1 cellular context compared by ENCODE assay signal in the genomic region with DNA sequence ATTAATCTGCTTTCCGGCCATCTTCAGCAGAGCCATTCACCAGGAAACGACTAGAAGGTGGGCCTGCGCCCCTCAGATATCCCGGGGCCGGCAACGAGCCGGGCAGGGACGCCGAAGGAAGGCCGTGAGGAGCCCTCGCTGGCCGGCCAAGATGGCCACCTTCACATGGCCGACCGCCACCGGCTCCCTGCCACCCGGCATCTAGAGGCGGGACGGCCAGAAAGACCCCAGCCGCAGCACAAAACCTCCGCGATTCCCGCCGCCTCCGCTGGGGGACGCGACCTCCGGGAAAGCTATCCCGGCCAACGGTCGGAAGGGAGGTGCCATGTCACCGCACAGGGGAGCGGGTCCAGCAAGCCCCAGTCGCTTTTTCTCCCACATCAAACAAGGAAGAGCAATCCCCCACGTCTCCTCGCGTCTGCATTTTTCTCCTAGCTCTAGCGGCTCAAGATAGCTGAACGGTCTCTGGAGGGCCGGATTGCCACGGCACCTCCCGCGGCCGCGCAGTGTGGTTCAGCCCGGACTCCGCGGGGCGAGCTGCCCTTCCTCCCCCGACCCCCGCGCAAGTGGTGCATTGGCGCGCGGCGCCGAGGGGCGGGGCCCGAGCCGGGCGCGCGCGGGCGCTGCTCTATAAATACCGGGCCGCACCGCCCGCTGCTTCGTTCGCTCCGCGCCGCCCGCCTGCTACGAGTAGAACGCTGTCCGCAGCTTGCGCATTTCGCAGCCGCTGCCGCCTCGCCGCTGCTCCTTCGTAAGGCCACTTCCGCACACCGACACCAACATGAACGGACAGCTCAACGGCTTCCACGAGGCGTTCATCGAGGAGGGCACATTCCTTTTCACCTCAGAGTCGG.
A peak's percentile ranks its signal among the peaks of the same experiment; 100 is the strongest.
TF ChIP-seq lines count a peak whose summit lies in the region.

A gene (plus strand): TSS at position 662 of the 854 bp plus-strand sequence. CDS start 120 bp downstream, at position 782.

TF ChIP-seq in HepG2, 621 proteins besides CTCF, POLR2A, EP300 and RAD21 (continued from another document and continues in another):
- TF ChIP-seq, protein P1, sequence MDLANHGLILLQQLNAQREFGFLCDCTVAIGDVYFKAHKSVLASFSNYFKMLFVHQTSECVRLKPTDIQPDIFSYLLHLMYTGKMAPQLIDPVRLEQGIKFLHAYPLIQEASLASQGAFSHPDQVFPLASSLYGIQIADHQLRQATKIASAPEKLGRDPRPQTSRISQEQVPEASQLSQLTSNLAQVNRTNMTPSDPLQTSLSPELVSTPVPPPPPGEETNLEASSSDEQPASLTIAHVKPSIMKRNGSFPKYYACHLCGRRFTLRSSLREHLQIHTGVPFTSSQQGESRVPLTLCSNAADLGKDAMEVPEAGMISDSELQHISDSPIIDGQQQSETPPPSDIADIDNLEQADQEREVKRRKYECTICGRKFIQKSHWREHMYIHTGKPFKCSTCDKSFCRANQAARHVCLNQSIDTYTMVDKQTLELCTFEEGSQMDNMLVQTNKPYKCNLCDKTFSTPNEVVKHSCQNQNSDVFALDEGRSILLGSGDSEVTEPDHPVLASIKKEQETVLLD (CRISPR knock-in tag; IDR thresholded peaks at IDR 0.05; ENCODE audit: low read depth), result no peak
- TF ChIP-seq, protein P2, sequence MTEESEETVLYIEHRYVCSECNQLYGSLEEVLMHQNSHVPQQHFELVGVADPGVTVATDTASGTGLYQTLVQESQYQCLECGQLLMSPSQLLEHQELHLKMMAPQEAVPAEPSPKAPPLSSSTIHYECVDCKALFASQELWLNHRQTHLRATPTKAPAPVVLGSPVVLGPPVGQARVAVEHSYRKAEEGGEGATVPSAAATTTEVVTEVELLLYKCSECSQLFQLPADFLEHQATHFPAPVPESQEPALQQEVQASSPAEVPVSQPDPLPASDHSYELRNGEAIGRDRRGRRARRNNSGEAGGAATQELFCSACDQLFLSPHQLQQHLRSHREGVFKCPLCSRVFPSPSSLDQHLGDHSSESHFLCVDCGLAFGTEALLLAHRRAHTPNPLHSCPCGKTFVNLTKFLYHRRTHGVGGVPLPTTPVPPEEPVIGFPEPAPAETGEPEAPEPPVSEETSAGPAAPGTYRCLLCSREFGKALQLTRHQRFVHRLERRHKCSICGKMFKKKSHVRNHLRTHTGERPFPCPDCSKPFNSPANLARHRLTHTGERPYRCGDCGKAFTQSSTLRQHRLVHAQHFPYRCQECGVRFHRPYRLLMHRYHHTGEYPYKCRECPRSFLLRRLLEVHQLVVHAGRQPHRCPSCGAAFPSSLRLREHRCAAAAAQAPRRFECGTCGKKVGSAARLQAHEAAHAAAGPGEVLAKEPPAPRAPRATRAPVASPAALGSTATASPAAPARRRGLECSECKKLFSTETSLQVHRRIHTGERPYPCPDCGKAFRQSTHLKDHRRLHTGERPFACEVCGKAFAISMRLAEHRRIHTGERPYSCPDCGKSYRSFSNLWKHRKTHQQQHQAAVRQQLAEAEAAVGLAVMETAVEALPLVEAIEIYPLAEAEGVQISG (CRISPR knock-in tag; IDR thresholded peaks at IDR 0.05), result peak; percentile 89
- no peak for TF ChIP-seq ZBTB1 (CRISPR knock-in tag; IDR thresholded peaks at IDR 0.05; ENCODE audit: borderline replicate concordance)
- TF ChIP-seq BORCS8-MEF2B (CRISPR knock-in tag; IDR thresholded peaks at IDR 0.05), result peak; percentile 95
- TF ChIP-seq, protein P3, sequence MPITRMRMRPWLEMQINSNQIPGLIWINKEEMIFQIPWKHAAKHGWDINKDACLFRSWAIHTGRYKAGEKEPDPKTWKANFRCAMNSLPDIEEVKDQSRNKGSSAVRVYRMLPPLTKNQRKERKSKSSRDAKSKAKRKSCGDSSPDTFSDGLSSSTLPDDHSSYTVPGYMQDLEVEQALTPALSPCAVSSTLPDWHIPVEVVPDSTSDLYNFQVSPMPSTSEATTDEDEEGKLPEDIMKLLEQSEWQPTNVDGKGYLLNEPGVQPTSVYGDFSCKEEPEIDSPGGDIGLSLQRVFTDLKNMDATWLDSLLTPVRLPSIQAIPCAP (CRISPR knock-in tag; IDR thresholded peaks at IDR 0.05; ENCODE audit: low read depth), result peak; percentile 9; the same call in 1 of the 2 replicates
- TF ChIP-seq JDP2 (CRISPR knock-in tag; IDR thresholded peaks at IDR 0.05; ENCODE audit: borderline replicate concordance), result peak; percentile 66; the same call in 1 of the 2 replicates
- TF ChIP-seq GFI1 (CRISPR knock-in tag; IDR thresholded peaks at IDR 0.05; ENCODE audit: borderline replicate concordance), result peak; percentile 27; the same call in 1 of the 2 replicates
- TF ChIP-seq SNAPC2 (CRISPR knock-in tag; IDR thresholded peaks at IDR 0.05), result peak; percentile 24
- no peak; the same call in 1 of the 2 replicates for TF ChIP-seq SMAD9 (CRISPR knock-in tag; IDR thresholded peaks at IDR 0.05)
- TF ChIP-seq, protein P4, sequence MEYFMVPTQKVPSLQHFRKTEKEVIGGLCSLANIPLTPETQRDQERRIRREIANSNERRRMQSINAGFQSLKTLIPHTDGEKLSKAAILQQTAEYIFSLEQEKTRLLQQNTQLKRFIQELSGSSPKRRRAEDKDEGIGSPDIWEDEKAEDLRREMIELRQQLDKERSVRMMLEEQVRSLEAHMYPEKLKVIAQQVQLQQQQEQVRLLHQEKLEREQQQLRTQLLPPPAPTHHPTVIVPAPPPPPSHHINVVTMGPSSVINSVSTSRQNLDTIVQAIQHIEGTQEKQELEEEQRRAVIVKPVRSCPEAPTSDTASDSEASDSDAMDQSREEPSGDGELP (IDR thresholded peaks at IDR 0.05; ENCODE audit: borderline replicate concordance, low read depth), result peak; percentile 59; the same call in 1 of the 2 replicates
- peak; percentile 92; the same call in 1 of the 2 replicates for TF ChIP-seq KLF15 (CRISPR knock-in tag; IDR thresholded peaks at IDR 0.05; ENCODE audit: borderline replicate concordance)
- peak; percentile 94 for TF ChIP-seq ZNF850 (CRISPR knock-in tag; conservative IDR thresholded peaks at IDR 0.05)
- peak; percentile 65 for TF ChIP-seq SOX13 (IDR thresholded peaks at IDR 0.05)
- peak in 1 of 2 experiments; percentile 65; a peak in 3 of 4 replicates for TF ChIP-seq SOX13 (CRISPR knock-in tag; conservative IDR thresholded peaks at IDR 0.05 in 1 of 2, IDR thresholded peaks at IDR 0.05 in 1 of 2)
- TF ChIP-seq ZNF550 (CRISPR knock-in tag; IDR thresholded peaks at IDR 0.05; ENCODE audit: borderline replicate concordance), result 0 out of 2 replicates have a peak, but pooled peaks have one; percentile 49
- TF ChIP-seq, protein P5, sequence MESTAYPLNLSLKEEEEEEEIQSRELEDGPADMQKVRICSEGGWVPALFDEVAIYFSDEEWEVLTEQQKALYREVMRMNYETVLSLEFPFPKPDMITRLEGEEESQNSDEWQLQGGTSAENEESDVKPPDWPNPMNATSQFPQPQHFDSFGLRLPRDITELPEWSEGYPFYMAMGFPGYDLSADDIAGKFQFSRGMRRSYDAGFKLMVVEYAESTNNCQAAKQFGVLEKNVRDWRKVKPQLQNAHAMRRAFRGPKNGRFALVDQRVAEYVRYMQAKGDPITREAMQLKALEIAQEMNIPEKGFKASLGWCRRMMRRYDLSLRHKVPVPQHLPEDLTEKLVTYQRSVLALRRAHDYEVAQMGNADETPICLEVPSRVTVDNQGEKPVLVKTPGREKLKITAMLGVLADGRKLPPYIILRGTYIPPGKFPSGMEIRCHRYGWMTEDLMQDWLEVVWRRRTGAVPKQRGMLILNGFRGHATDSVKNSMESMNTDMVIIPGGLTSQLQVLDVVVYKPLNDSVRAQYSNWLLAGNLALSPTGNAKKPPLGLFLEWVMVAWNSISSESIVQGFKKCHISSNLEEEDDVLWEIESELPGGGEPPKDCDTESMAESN (CRISPR knock-in tag; conservative IDR thresholded peaks at IDR 0.05), result peak; percentile 55; the same call in 1 of the 2 replicates
- TF ChIP-seq ZNF747 (CRISPR knock-in tag; IDR thresholded peaks at IDR 0.05; ENCODE audit: borderline replicate concordance), result peak; percentile 71
- TF ChIP-seq, protein P6, sequence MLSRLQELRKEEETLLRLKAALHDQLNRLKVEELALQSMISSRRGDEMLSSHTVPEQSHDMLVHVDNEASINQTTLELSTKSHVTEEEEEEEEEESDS (CRISPR knock-in tag; IDR thresholded peaks at IDR 0.05; ENCODE audit: borderline replicate concordance), result peak; percentile 46; the same call in 1 of the 2 replicates
- no peak for TF ChIP-seq ATRX (CRISPR knock-in tag; IDR thresholded peaks at IDR 0.05; ENCODE audit: borderline replicate concordance)
- TF ChIP-seq KDM4B (CRISPR knock-in tag; IDR thresholded peaks at IDR 0.05), result peak; percentile 94
- TF ChIP-seq KLF11 (CRISPR knock-in tag; IDR thresholded peaks at IDR 0.05), result no peak; the same call in 1 of the 2 replicates
- no peak for TF ChIP-seq PCBP2 (optimal IDR thresholded peaks at IDR 0.05; ENCODE audit: low read depth, low read length, poor library complexity, severe bottlenecking)
- TF ChIP-seq ZNF335 (CRISPR knock-in tag; IDR thresholded peaks at IDR 0.05), result peak; percentile 81
- no peak for TF ChIP-seq FOXP1 (IDR thresholded peaks at IDR 0.05)
- peak; percentile 49 for TF ChIP-seq FOXP1 (CRISPR knock-in tag; IDR thresholded peaks at IDR 0.05)
- TF ChIP-seq ZNF232 (CRISPR knock-in tag; IDR thresholded peaks at IDR 0.05; ENCODE audit: borderline replicate concordance), result peak; percentile 91
- TF ChIP-seq TAF15 (IDR thresholded peaks at IDR 0.05; ENCODE audit: low read depth, low read length, poor library complexity, severe bottlenecking), result peak; percentile 24
- TF ChIP-seq TOE1 (CRISPR knock-in tag; IDR thresholded peaks at IDR 0.05), result 0 out of 2 replicates have a peak, but pooled peaks have one; percentile 49
- TF ChIP-seq MED8 (CRISPR knock-in tag; IDR thresholded peaks at IDR 0.05; ENCODE audit: insufficient replicate concordance), result peak; percentile 85
- TF ChIP-seq NFYC (CRISPR knock-in tag; IDR thresholded peaks at IDR 0.05), result peak; percentile 35
- TF ChIP-seq ZNF317 (CRISPR knock-in tag; IDR thresholded peaks at IDR 0.05), result peak; percentile 90
- TF ChIP-seq, protein P7, sequence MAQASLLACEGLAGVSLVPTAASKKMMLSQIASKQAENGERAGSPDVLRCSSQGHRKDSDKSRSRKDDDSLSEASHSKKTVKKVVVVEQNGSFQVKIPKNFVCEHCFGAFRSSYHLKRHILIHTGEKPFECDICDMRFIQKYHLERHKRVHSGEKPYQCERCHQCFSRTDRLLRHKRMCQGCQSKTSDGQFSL (CRISPR knock-in tag; IDR thresholded peaks at IDR 0.05), result peak; percentile 51; the same call in 1 of the 2 replicates
- no peak for TF ChIP-seq RFX3 (CRISPR knock-in tag; IDR thresholded peaks at IDR 0.05)
- TF ChIP-seq, protein P8, sequence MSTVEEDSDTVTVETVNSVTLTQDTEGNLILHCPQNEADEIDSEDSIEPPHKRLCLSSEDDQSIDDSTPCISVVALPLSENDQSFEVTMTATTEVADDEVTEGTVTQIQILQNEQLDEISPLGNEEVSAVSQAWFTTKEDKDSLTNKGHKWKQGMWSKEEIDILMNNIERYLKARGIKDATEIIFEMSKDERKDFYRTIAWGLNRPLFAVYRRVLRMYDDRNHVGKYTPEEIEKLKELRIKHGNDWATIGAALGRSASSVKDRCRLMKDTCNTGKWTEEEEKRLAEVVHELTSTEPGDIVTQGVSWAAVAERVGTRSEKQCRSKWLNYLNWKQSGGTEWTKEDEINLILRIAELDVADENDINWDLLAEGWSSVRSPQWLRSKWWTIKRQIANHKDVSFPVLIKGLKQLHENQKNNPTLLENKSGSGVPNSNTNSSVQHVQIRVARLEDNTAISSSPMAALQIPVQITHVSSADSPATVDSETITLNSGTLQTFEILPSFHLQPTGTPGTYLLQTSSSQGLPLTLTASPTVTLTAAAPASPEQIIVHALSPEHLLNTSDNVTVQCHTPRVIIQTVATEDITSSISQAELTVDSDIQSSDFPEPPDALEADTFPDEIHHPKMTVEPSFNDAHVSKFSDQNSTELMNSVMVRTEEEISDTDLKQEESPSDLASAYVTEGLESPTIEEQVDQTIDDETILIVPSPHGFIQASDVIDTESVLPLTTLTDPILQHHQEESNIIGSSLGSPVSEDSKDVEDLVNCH (CRISPR knock-in tag; IDR thresholded peaks at IDR 0.05), result 0 out of 2 replicates have a peak, but pooled peaks have one; percentile 31
- TF ChIP-seq ZNF775 (CRISPR knock-in tag; IDR thresholded peaks at IDR 0.05; ENCODE audit: borderline replicate concordance), result no peak
- peak; percentile 96; the same call in 1 of the 2 replicates for TF ChIP-seq MAZ (IDR thresholded peaks at IDR 0.05; ENCODE audit: borderline replicate concordance, low read depth, low read length)
- peak; percentile 81 for TF ChIP-seq MAZ (CRISPR knock-in tag; IDR thresholded peaks at IDR 0.05; ENCODE audit: low read depth)
- TF ChIP-seq SYNCRIP (IDR thresholded peaks at IDR 0.05; ENCODE audit: insufficient read depth, low read depth, low read length), result no peak
- no peak for TF ChIP-seq PAF1 (CRISPR knock-in tag; IDR thresholded peaks at IDR 0.05)
- TF ChIP-seq, protein P9, sequence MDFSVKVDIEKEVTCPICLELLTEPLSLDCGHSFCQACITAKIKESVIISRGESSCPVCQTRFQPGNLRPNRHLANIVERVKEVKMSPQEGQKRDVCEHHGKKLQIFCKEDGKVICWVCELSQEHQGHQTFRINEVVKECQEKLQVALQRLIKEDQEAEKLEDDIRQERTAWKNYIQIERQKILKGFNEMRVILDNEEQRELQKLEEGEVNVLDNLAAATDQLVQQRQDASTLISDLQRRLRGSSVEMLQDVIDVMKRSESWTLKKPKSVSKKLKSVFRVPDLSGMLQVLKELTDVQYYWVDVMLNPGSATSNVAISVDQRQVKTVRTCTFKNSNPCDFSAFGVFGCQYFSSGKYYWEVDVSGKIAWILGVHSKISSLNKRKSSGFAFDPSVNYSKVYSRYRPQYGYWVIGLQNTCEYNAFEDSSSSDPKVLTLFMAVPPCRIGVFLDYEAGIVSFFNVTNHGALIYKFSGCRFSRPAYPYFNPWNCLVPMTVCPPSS (IDR thresholded peaks at IDR 0.05), result no peak
- TF ChIP-seq TMF1 (CRISPR knock-in tag; IDR thresholded peaks at IDR 0.05; ENCODE audit: low read depth), result 0 out of 2 replicates have a peak, but pooled peaks have one; percentile 38
- TF ChIP-seq, protein P10, sequence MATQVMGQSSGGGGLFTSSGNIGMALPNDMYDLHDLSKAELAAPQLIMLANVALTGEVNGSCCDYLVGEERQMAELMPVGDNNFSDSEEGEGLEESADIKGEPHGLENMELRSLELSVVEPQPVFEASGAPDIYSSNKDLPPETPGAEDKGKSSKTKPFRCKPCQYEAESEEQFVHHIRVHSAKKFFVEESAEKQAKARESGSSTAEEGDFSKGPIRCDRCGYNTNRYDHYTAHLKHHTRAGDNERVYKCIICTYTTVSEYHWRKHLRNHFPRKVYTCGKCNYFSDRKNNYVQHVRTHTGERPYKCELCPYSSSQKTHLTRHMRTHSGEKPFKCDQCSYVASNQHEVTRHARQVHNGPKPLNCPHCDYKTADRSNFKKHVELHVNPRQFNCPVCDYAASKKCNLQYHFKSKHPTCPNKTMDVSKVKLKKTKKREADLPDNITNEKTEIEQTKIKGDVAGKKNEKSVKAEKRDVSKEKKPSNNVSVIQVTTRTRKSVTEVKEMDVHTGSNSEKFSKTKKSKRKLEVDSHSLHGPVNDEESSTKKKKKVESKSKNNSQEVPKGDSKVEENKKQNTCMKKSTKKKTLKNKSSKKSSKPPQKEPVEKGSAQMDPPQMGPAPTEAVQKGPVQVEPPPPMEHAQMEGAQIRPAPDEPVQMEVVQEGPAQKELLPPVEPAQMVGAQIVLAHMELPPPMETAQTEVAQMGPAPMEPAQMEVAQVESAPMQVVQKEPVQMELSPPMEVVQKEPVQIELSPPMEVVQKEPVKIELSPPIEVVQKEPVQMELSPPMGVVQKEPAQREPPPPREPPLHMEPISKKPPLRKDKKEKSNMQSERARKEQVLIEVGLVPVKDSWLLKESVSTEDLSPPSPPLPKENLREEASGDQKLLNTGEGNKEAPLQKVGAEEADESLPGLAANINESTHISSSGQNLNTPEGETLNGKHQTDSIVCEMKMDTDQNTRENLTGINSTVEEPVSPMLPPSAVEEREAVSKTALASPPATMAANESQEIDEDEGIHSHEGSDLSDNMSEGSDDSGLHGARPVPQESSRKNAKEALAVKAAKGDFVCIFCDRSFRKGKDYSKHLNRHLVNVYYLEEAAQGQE (IDR thresholded peaks at IDR 0.05; ENCODE audit: borderline replicate concordance in 1 of 2, low read depth in 1 of 2, low read length in 2 of 2), result peak in 1 of 2 experiments; percentile 84; a peak in 2 of 4 replicates
- TF ChIP-seq JUN (CRISPR knock-in tag; IDR thresholded peaks at IDR 0.05), result peak; percentile 74
